In genomic region chr20:5056801-5057599, GRCh38 we compare ENCODE assay signal across 9 cellular contexts. TPM values are rescaled to one million over a fixed set of nuclear protein-coding genes. Genes with fewer than 3 reads are reported as not detected.
A peak's percentile ranks its signal among the peaks of the same experiment; 100 is the strongest.
DNase-seq lines count a peak whose midpoint lies in the region; FAIRE-seq and TF ChIP-seq lines count a peak whose summit lies in the region.
"Had no signal": no experiment of that assay in that cellular context is flagged by ENCODE, and none has a peak within 500 bp of the region (broad histone marks: within the 10 kb centered on the region; RNA-seq: fewer than 3 reads in every experiment).

No MANE protein-coding gene starts in this region.

- DNase-seq in activated gamma-delta T cell treated with Interleukin-2 at 50 U/mL for 16 hours (peak; percentile 79), activated gamma-delta T cell (lab: John Stamatoyannopoulos, UW) (no peak), fibroblast of villous mesenchyme (ENCODE audit: low read depth) (peak; percentile 23), small intestine (peak; percentile 59), kidney (no peak), NCI-H128 (lab: John Stamatoyannopoulos, UW; ENCODE audit: unreplicated experiment) (no peak)
- peak; percentile 75 for DNase-seq in activated CD8-positive, alpha-beta memory T cell treated with anti-CD3 and anti-CD28 coated beads, Interleukin-2, amount 50 U/mL, for 48 hours

- TF ChIP-seq CTCF in OCI-LY1 (IDR thresholded peaks at IDR 0.05; ENCODE audit: low read length) (peak; percentile 71), fibroblast of villous mesenchyme (IDR thresholded peaks at IDR 0.05; ENCODE audit: insufficient read depth, low read depth, low read length) (peak; percentile 45), kidney (IDR thresholded peaks at IDR 0.05; ENCODE audit: borderline replicate concordance, extremely low read depth, insufficient read depth) (no peak)

- H3K4me2 ChIP-seq in OCI-LY1 (ENCODE audit: low read length) = peak overlapping the region; percentile 15; the same call in 1 of the 2 replicates

- H3K36me3 ChIP-seq in OCI-LY1 (ENCODE audit: insufficient read depth, low read length) = no peaks in the 10 kb centered on the region
- no peaks in the 10 kb centered on the region for H3K36me3 ChIP-seq in small intestine (ENCODE audit: control insufficient read depth in 2 of 2, insufficient read depth in 2 of 2, low read length in 2 of 2)
- H3K36me3 ChIP-seq in kidney (ENCODE audit: control insufficient read depth in 1 of 2, insufficient read depth in 2 of 2, low read length in 2 of 2) = no peaks in the 10 kb centered on the region

- H3K9ac ChIP-seq in OCI-LY1 (ENCODE audit: low read length) = no peak overlapping the region; the same call in 1 of the 2 replicates
- H3K9ac ChIP-seq in kidney (ENCODE audit: low read length in 2 of 2) = no peak overlapping the region

- peaks cover 7% of the 10 kb centered on the region for H3K4me1 ChIP-seq in OCI-LY1 (ENCODE audit: insufficient read depth, low read length, severe bottlenecking)
- no peaks in the 10 kb centered on the region for H3K4me1 ChIP-seq in small intestine (ENCODE audit: control insufficient read depth in 2 of 2, insufficient read depth in 1 of 2, low read depth in 1 of 2, low read length in 1 of 2)
- H3K4me1 ChIP-seq in kidney (ENCODE audit: control insufficient read depth in 1 of 2, insufficient read depth in 1 of 2, low read depth in 1 of 2, low read length in 2 of 2) = no peaks in the 10 kb centered on the region

- H3K27me3 ChIP-seq in OCI-LY1 (ENCODE audit: insufficient read depth, low read length) (no peaks in the 10 kb centered on the region), small intestine (ENCODE audit: control insufficient read depth in 2 of 2, insufficient read depth in 2 of 2, low read length in 2 of 2) (no peaks in the 10 kb centered on the region)

- no peaks in the 10 kb centered on the region for H4K20me1 ChIP-seq in OCI-LY1 (ENCODE audit: insufficient read depth, low read length)

- H3K27ac ChIP-seq in OCI-LY1 (ENCODE audit: low read depth, low read length, poor library complexity, severe bottlenecking) (peak overlapping the region; percentile 42), small intestine (ENCODE audit: low read depth in 1 of 2, low read length in 1 of 2) (peak overlapping the region in 1 of 2 donors; percentile 36), kidney (ENCODE audit: low read depth in 2 of 2, low read length in 2 of 2) (peak overlapping the region in 1 of 2 donors; percentile 17)

- WGBS in small intestine, 3 donors = 30 to 38% (median 37%) methylated on average over 5 of the region's 5 CpGs

- H3K9me3 ChIP-seq in OCI-LY1 (ENCODE audit: low read length) (no peaks in the 10 kb centered on the region), small intestine (ENCODE audit: control insufficient read depth, low read depth) (no peaks in the 10 kb centered on the region), kidney (ENCODE audit: control insufficient read depth in 1 of 2, low read length in 2 of 2) (no peaks in the 10 kb centered on the region)

- peak overlapping the region; percentile 97; the same call in 1 of the 2 replicates for H2AFZ ChIP-seq in OCI-LY1 (ENCODE audit: low read length)

- no peaks in the 10 kb centered on the region for H3F3A ChIP-seq in OCI-LY1 (ENCODE audit: insufficient read depth, low read length)

- intact Hi-C loops in kidney (cut with DNase I) = no loop called here

- H3K79me2 ChIP-seq in OCI-LY1 (ENCODE audit: insufficient read depth, low read length) = no peaks in the 10 kb centered on the region

- H3K4me3 ChIP-seq in OCI-LY1 (ENCODE audit: low read depth, low read length, poor library complexity, severe bottlenecking) = no peak overlapping the region
- H3K4me3 ChIP-seq in fibroblast of villous mesenchyme (ENCODE audit: low read depth, low read length) = no peak overlapping the region
- no peak overlapping the region for H3K4me3 ChIP-seq in small intestine (ENCODE audit: low read depth in 1 of 2, low read length in 2 of 2)
- no peak overlapping the region for H3K4me3 ChIP-seq in kidney (ENCODE audit: low read length in 2 of 2)

- no peak for FAIRE-seq in small intestine (lab: Jason Lieb, UNC)
- no peak for FAIRE-seq in kidney (lab: Jason Lieb, UNC)
- FAIRE-seq: G401.6 had no signal

- no peaks in the 10 kb centered on the region for H3K9me2 ChIP-seq in OCI-LY1 (ENCODE audit: low read depth, low read length)

RNA-seq across cellular contexts. Expression of gene SLC23A2, which starts 55.7 kb away (rescaled TPM):
- total RNA-seq in fibroblast of villous mesenchyme = 14.2 and 16.8 TPM in 2 replicates
- polyA plus RNA-seq in small intestine = 1 to 10 TPM; 1.4 to 5.1 (median 3.4) TPM
- 20.5 TPM for total RNA-seq in kidney
- 4.8 TPM for polyA plus RNA-seq in kidney (ENCODE audit: insufficient read depth, low read depth, low replicate concordance)

RNA-seq across cellular contexts. Expression of gene TMEM230, which starts 55.9 kb away (rescaled TPM):
- 110 and 153 TPM in 2 replicates for total RNA-seq in fibroblast of villous mesenchyme
- polyA plus RNA-seq in small intestine = 10 to 100 TPM; 82.3 to 85.1 (median 83.2) TPM
- total RNA-seq in kidney = 102 TPM
- polyA plus RNA-seq in kidney (ENCODE audit: insufficient read depth, low read depth, low replicate concordance) = 163 TPM

Comparison
In these comparisons a context has a peak if more than half of its experiments do, and no peak if none do; other contexts are left out.
1. DNase-seq: peak in activated gamma-delta T cell treated with Interleukin-2 at 50 U/mL for 16 hours (single experiment), activated CD8-positive, alpha-beta memory T cell treated with anti-CD3 and anti-CD28 coated beads, Interleukin-2, amount 50 U/mL, for 48 hours (single experiment), fibroblast of villous mesenchyme (single experiment) and small intestine (single experiment); none in activated gamma-delta T cell (single experiment), kidney (single experiment) and NCI-H128 (single experiment).